ENCODE assay signal across 2 cellular contexts in genomic region chr3:4334548-4334947, GRCh38.
TF ChIP-seq lines count a peak whose summit lies in the region.

No MANE protein-coding gene starts in this region.

TF ChIP-seq in HCT116, 20 proteins besides CTCF, POLR2A, EP300 and RAD21:
- no peak for TF ChIP-seq TCF7L2 (IDR thresholded peaks at IDR 0.05; ENCODE audit: borderline replicate concordance, extremely low read depth, insufficient read depth, insufficient read length)
- no peak for TF ChIP-seq ZBTB33 (IDR thresholded peaks at IDR 0.05; ENCODE audit: extremely low read depth, insufficient replicate concordance, low read length)
- no peak for TF ChIP-seq SIN3A (IDR thresholded peaks at IDR 0.05; ENCODE audit: low read depth)
TF ChIP-seq in HCT116: peak in this region for 0.

TF ChIP-seq in K562, 482 proteins besides CTCF, POLR2A, EP300 and RAD21:
- TF ChIP-seq RNF219 (CRISPR knock-in tag; IDR thresholded peaks at IDR 0.05) (no peak), ZNF143 (CRISPR knock-in tag; IDR thresholded peaks at IDR 0.05) (no peak), CTBP1 (IDR thresholded peaks at IDR 0.05; ENCODE audit: borderline replicate concordance) (no peak), SREBF2 (CRISPR knock-in tag; IDR thresholded peaks at IDR 0.05) (no peak), ZNF253 (CRISPR knock-in tag; conservative IDR thresholded peaks at IDR 0.05) (no peak), LEF1 (IDR thresholded peaks at IDR 0.05) (no peak), SMAD2 (IDR thresholded peaks at IDR 0.05; ENCODE audit: low read depth, low read length) (no peak), ZBTB40 (IDR thresholded peaks at IDR 0.05) (no peak), ZBTB40 (CRISPR knock-in tag; IDR thresholded peaks at IDR 0.05) (no peak), RREB1 (CRISPR knock-in tag; IDR thresholded peaks at IDR 0.05) (no peak), POLR3A (IDR thresholded peaks at IDR 0.05; ENCODE audit: borderline replicate concordance, extremely low read depth, insufficient read depth, insufficient read length) (no peak), ZNF408 (CRISPR knock-in tag; IDR thresholded peaks at IDR 0.05; ENCODE audit: low read depth) (no peak), ZNF75A (CRISPR knock-in tag; IDR thresholded peaks at IDR 0.05) (no peak), FOS (IDR thresholded peaks at IDR 0.05; ENCODE audit: extremely low read depth, insufficient read length) (no peak), TRIM24 (IDR thresholded peaks at IDR 0.05) (no peak), ZNF24 (IDR thresholded peaks at IDR 0.05) (no peak), BDP1 (IDR thresholded peaks at IDR 0.05; ENCODE audit: insufficient read depth, insufficient read length) (no peak), EP400 (IDR thresholded peaks at IDR 0.05) (no peak)
